In the genomic region with DNA sequence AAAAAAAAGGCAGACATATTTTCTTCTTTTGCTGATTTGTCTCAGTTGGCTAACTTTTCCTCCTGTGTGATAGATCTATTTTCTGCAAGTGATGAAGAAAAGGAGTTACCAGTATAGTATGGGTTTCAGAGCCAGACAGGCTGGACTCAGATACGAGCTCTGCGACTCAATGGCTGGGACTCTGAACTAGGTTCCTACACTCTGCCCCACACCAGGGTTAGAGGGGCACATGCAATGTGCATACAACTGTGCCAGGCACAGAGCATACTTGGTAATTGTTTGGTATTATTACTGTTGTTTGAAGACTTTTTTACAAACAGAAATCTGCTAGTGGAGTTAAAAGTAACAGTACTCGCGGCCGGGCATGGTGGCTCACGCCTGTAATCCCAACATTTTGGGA, we compare ENCODE assay signal across 21 cellular contexts. TPM values are rescaled to one million over a fixed set of nuclear protein-coding genes. Genes with fewer than 3 reads are reported as not detected.
A peak's percentile ranks its signal among the peaks of the same experiment; 100 is the strongest.
DNase-seq lines count a peak whose midpoint lies in the region; ATAC-seq, FAIRE-seq and TF ChIP-seq lines count a peak whose summit lies in the region.
"Had no signal": no experiment of that assay in that cellular context is flagged by ENCODE, and none has a peak within 500 bp of the region (broad histone marks: within the 10 kb centered on the region; RNA-seq: fewer than 3 reads in every experiment).

No MANE protein-coding gene starts in this region.

- CTCF ChIA-PET in activated naive CD4-positive, alpha-beta T cell treated with anti-CD3 and anti-CD28 coated beads for 36 hours (lab: Charles Lee) = interaction anchor here (0.7 to 1.7 kb wide), 2 partner anchors 11 to 24 kb away, joined by 4 read pairs; no protein-coding TSS in a partner anchor
- CTCF ChIA-PET in CD8-positive, alpha-beta T cell (lab: Charles Lee) = interaction anchor here (1.1 to 1.3 kb wide), 2 partner anchors 10 to 11 kb away, joined by 3 read pairs; no protein-coding TSS in a partner anchor
- CTCF ChIA-PET in HepG2 (lab: Yijun Ruan, JAX; ENCODE audit: low intra/inter-chr PET ratio, low total read pairs) = no interaction called here

- H2AFZ ChIP-seq in HepG2 (ENCODE audit: low read length) = no peak overlapping the region

- no TSS peak for BruUV-seq in HepG2 (replicated peaks; lab: Mats Ljungman, UMichigan)

- H3K9ac ChIP-seq in HepG2 (ENCODE audit: insufficient read depth, low read depth, low read length) = no peak overlapping the region

- TF ChIP-seq EP300 in HepG2 (IDR thresholded peaks at IDR 0.05; ENCODE audit: low read depth in 2 of 2, low read length in 2 of 2) (no peak), HepG2 (CRISPR knock-in tag; IDR thresholded peaks at IDR 0.05; ENCODE audit: borderline replicate concordance) (no peak)

- H3K27me3 ChIP-seq in CD8-positive, alpha-beta T cell (ENCODE audit: insufficient read depth, low read length) = no peaks in the 10 kb centered on the region
- H3K27me3 ChIP-seq in HepG2 (ENCODE audit: control insufficient read depth in 1 of 2, insufficient read depth in 2 of 2, low read length in 2 of 2) (no peaks in the 10 kb centered on the region), neutrophil (no peaks in the 10 kb centered on the region)
- H3K27me3 ChIP-seq in effector memory CD4-positive, alpha-beta T cell (replicated peaks; ENCODE audit: control insufficient read depth, insufficient read depth, low read length, poor library complexity, severe bottlenecking) = no peaks in the 10 kb centered on the region
- H3K27me3 ChIP-seq: MG63, SJCRH30 had no signal

- peaks cover 4% of the 10 kb centered on the region; the same call in 1 of the 2 replicates for H4K20me1 ChIP-seq in HepG2 (ENCODE audit: insufficient read depth, low read length)

- H3K27ac Mint-ChIP-seq in activated naive CD4-positive, alpha-beta T cell treated with anti-CD3 and anti-CD28 coated beads for 36 hours = peak overlapping the region; percentile 10
- H3K27ac Mint-ChIP-seq in CD8-positive, alpha-beta T cell = peak overlapping the region; percentile 18

- peaks cover 52% of the 10 kb centered on the region for H3K36me3 ChIP-seq in CD8-positive, alpha-beta T cell (ENCODE audit: insufficient read depth, low read length)
- H3K36me3 ChIP-seq in HepG2 (replicated peaks in 1 of 2; ENCODE audit: control insufficient read depth in 1 of 2, insufficient read depth in 2 of 2, low read length in 2 of 2) (peaks cover 34 to 71% of the 10 kb centered on the region in 2 experiments), neutrophil (peaks cover 100% of the 10 kb centered on the region)
- H3K36me3 ChIP-seq in effector memory CD4-positive, alpha-beta T cell (ENCODE audit: control insufficient read depth, insufficient read depth, low read length) = peaks cover 72% of the 10 kb centered on the region

- POLR2A ChIA-PET in CD8-positive, alpha-beta T cell (lab: Charles Lee) = interaction anchor here (0.9 kb wide), 1 partner anchor 10 kb away, joined by 3 read pairs; no protein-coding TSS in a partner anchor
- POLR2A ChIA-PET in HepG2 (lab: Yijun Ruan, JAX) = interaction anchor here (1.7 kb wide), 1 partner anchor 22 kb away, joined by 5 read pairs; the partner anchor contains the start of gene RNF149

- H3K36me3 Mint-ChIP-seq in activated naive CD4-positive, alpha-beta T cell treated with anti-CD3 and anti-CD28 coated beads for 36 hours (ENCODE audit: low read depth) = peaks cover 22% of the 10 kb centered on the region
- H3K36me3 Mint-ChIP-seq in CD8-positive, alpha-beta T cell = peaks cover 77% of the 10 kb centered on the region

- H3K9me3 ChIP-seq in CD8-positive, alpha-beta T cell (ENCODE audit: low read length) = no peaks in the 10 kb centered on the region
- H3K9me3 ChIP-seq in HepG2 (ENCODE audit: low read length) (no peaks in the 10 kb centered on the region), neutrophil (no peaks in the 10 kb centered on the region)
- no peaks in the 10 kb centered on the region for H3K9me3 ChIP-seq in effector memory CD4-positive, alpha-beta T cell (ENCODE audit: control insufficient read depth, low read length)
- H3K9me3 ChIP-seq: MG63, SJCRH30 had no signal

- over 99% methylated on average over 6 of the region's 6 CpGs for WGBS in HepG2 (ENCODE audit: low lambda C conversion rate)

- no peak for DNase-seq in activated naive CD4-positive, alpha-beta T cell treated with anti-CD3 and anti-CD28 coated beads for 36 hours
- no peak for DNase-seq in activated naive CD4-positive, alpha-beta T cell treated with Interleukin-2 at 50 U/mL for 16 hours
- no peak for DNase-seq in CD8-positive, alpha-beta T cell
- DNase-seq in HepG2 (ENCODE audit: low spot score) = no peak
- DNase-seq in effector memory CD4-positive, alpha-beta T cell = no peak
- DNase-seq: AML-193, C1 segment of cervical spinal cord, DMS53, GDM1, Kasumi-1, MG63, NCI-H1417, NCI-H187, NCI-H446, NCI-H526, SJCRH30 had no signal

- in situ Hi-C loops in HepG2 (cut with HindIII; ENCODE audit: extremely low pct_ligation_motif_present, low pct_unique_long_range_greater_than_20kb) = no loop called here

- no peak overlapping the region for H3K4me3 Mint-ChIP-seq in activated naive CD4-positive, alpha-beta T cell treated with anti-CD3 and anti-CD28 coated beads for 36 hours
- H3K4me3 Mint-ChIP-seq in CD8-positive, alpha-beta T cell = no peak overlapping the region

- no peak for TF ChIP-seq CTCF in CD8-positive, alpha-beta T cell (IDR thresholded peaks at IDR 0.05)
- TF ChIP-seq CTCF in HepG2 (CRISPR knock-in tag; IDR thresholded peaks at IDR 0.05) (no peak), neutrophil (IDR thresholded peaks at IDR 0.05) (no peak)

- peaks cover 7% of the 10 kb centered on the region for H3K79me2 ChIP-seq in HepG2 (ENCODE audit: insufficient read depth, low read length)

- ATAC-seq in CD8-positive, alpha-beta T cell = no peak
- no peak for ATAC-seq in HepG2
- ATAC-seq in HG02642 (IDR thresholded peaks at IDR 0.05; ENCODE audit: poor library complexity, unreplicated experiment) = no peak

- no peak for FAIRE-seq in HepG2 (lab: Jason Lieb, UNC)
- FAIRE-seq: D721Med, GM18507, RCC 7860 had no signal

- H3K27me3 Mint-ChIP-seq in activated naive CD4-positive, alpha-beta T cell treated with anti-CD3 and anti-CD28 coated beads for 36 hours (ENCODE audit: low read depth) = no peaks in the 10 kb centered on the region
- no peaks in the 10 kb centered on the region for H3K27me3 Mint-ChIP-seq in CD8-positive, alpha-beta T cell (ENCODE audit: low read depth)

- H3K4me1 Mint-ChIP-seq in activated naive CD4-positive, alpha-beta T cell treated with anti-CD3 and anti-CD28 coated beads for 36 hours (ENCODE audit: low read depth) = peaks cover 11% of the 10 kb centered on the region
- peaks cover 37% of the 10 kb centered on the region for H3K4me1 Mint-ChIP-seq in CD8-positive, alpha-beta T cell (ENCODE audit: low read depth)

- TF ChIP-seq RAD21 in HepG2 (CRISPR knock-in tag; IDR thresholded peaks at IDR 0.05) = no peak

- intact Hi-C loops in activated naive CD4-positive, alpha-beta T cell treated with anti-CD3 and anti-CD28 coated beads for 36 hours (cut with micrococcal nuclease) = no loop called here
- intact Hi-C loops in CD8-positive, alpha-beta T cell (cut with DNase I, micrococcal nuclease) = no loop called here
- intact Hi-C loops in HepG2 (cut with micrococcal nuclease; ENCODE audit: unreplicated experiment) = no loop called here

- TF ChIP-seq POLR2A in HepG2 (IDR thresholded peaks at IDR 0.05; ENCODE audit: insufficient read depth in 1 of 2, low read depth in 2 of 2, low read length in 2 of 2) = no peak

- H3K9me3 Mint-ChIP-seq in activated naive CD4-positive, alpha-beta T cell treated with anti-CD3 and anti-CD28 coated beads for 36 hours = no peaks in the 10 kb centered on the region
- no peaks in the 10 kb centered on the region for H3K9me3 Mint-ChIP-seq in CD8-positive, alpha-beta T cell

- H3K27ac ChIP-seq in CD8-positive, alpha-beta T cell (ENCODE audit: low read depth, low read length) = no peak overlapping the region
- H3K27ac ChIP-seq in HepG2 (ENCODE audit: extremely low read length, insufficient read depth, low read length) = no peak overlapping the region
- H3K27ac ChIP-seq in neutrophil = peak overlapping the region; percentile 24
- no peak overlapping the region for H3K27ac ChIP-seq in effector memory CD4-positive, alpha-beta T cell (ENCODE audit: insufficient read depth, low read length, poor library complexity, severe bottlenecking)
- H3K27ac ChIP-seq: SJCRH30 had no signal

- H3K4me3 ChIP-seq in CD8-positive, alpha-beta T cell (ENCODE audit: low read depth, low read length) = no peak overlapping the region
- H3K4me3 ChIP-seq in HepG2 (replicated peaks in 1 of 3; ENCODE audit: insufficient read depth in 1 of 3, low read depth in 2 of 3, low read length in 3 of 3) = no peak overlapping the region
- no peak overlapping the region for H3K4me3 ChIP-seq in neutrophil (ENCODE audit: low read depth in 1 of 2, low read length in 1 of 2)
- H3K4me3 ChIP-seq in effector memory CD4-positive, alpha-beta T cell (ENCODE audit: insufficient read depth, low read depth, low read length, poor library complexity, severe bottlenecking) = no peak overlapping the region
- H3K4me3 ChIP-seq: MG63, SJCRH30 had no signal

- H3K4me2 ChIP-seq in HepG2 (ENCODE audit: low read depth, low read length) = no peak overlapping the region

- H3K4me1 ChIP-seq in CD8-positive, alpha-beta T cell (ENCODE audit: insufficient read depth, low read length) = peaks cover 4% of the 10 kb centered on the region
- H3K4me1 ChIP-seq in HepG2 (ENCODE audit: insufficient read depth, low read length) (peaks cover 25% of the 10 kb centered on the region), neutrophil (ENCODE audit: control insufficient read depth in 1 of 2, insufficient read depth in 1 of 2, low read depth in 1 of 2, low read length in 1 of 2) (peaks cover 4 to 23% of the 10 kb centered on the region in 2 experiments)
- H3K4me1 ChIP-seq in effector memory CD4-positive, alpha-beta T cell (ENCODE audit: control insufficient read depth, insufficient read depth, low read length, poor library complexity, severe bottlenecking) = no peaks in the 10 kb centered on the region
- H3K4me1 ChIP-seq: SJCRH30 had no signal

RNA-seq across cellular contexts. Expression of gene RNF149, which starts 21.8 kb away (rescaled TPM):
- total RNA-seq in activated naive CD4-positive, alpha-beta T cell treated with anti-CD3 and anti-CD28 coated beads for 36 hours = 10 to 100 TPM; 25.0 to 27.1 TPM
- total RNA-seq in CD8-positive, alpha-beta T cell = 100 to 1,000 TPM; 128 to 129 TPM
- total RNA-seq in HepG2 (2016; rRNA removed; fragmentation: Illumina TruSeq; extraction: Trizol) = 45.7 and 109 TPM in 2 replicates
- total RNA-seq in HepG2 (2016; cell fraction: cytosol; rRNA removed; fragmentation: Illumina TruSeq; extraction: Trizol; ENCODE audit: low read depth) = 31.6 and 37.7 TPM in 2 replicates
- total RNA-seq in HepG2 (2016; cell fraction: insoluble cytoplasmic fraction; rRNA removed; fragmentation: Illumina TruSeq; extraction: Trizol) = 40.9 and 111 TPM in 2 replicates
- 40.3 and 50.9 TPM in 2 replicates for total RNA-seq in HepG2 (2016; cell fraction: membrane; rRNA removed; fragmentation: Illumina TruSeq; extraction: Trizol)
- total RNA-seq in HepG2 (2016; cell fraction: nucleus; rRNA removed; fragmentation: Illumina TruSeq; extraction: Trizol) = 138 and 175 TPM in 2 replicates
- 87.2 and 87.6 TPM in 2 replicates for polyA plus RNA-seq in HepG2 (2011; rRNA removed)
- polyA plus RNA-seq in HepG2 (2011; cell fraction: cytosol; rRNA removed) = 33.2 and 46.3 TPM in 2 replicates
- polyA plus RNA-seq in HepG2 (2011; cell fraction: nucleus; rRNA removed) = 67.6 and 82.1 TPM in 2 replicates
- polyA plus RNA-seq in HepG2 (2012) = 91.6 and 103 TPM in 2 replicates
- 12.2 and 15.7 TPM in 2 replicates for polyA plus RNA-seq in HepG2 (2016; cell fraction: cytosol; fragmentation: Illumina TruSeq; extraction: Trizol; ENCODE audit: low read depth)
- polyA plus RNA-seq in HepG2 (2016; cell fraction: insoluble cytoplasmic fraction; fragmentation: Illumina TruSeq; extraction: Trizol; ENCODE audit: low read depth) = 37.5 and 38.4 TPM in 2 replicates
- 22.7 and 27.3 TPM in 2 replicates for polyA plus RNA-seq in HepG2 (2016; cell fraction: membrane; fragmentation: Illumina TruSeq; extraction: Trizol; ENCODE audit: low read depth)
- 273 and 274 TPM in 2 replicates for polyA plus RNA-seq in HepG2 (2016; cell fraction: nucleus; fragmentation: Illumina TruSeq; extraction: Trizol; ENCODE audit: insufficient read depth, low read depth)
- 41.3 and 47.7 TPM in 2 replicates for polyA minus RNA-seq in HepG2 (2011; rRNA and poly(A)+ RNA removed; ENCODE audit: low replicate concordance)
- polyA minus RNA-seq in HepG2 (2011; cell fraction: cytosol; rRNA and poly(A)+ RNA removed) = 41.9 and 57.0 TPM in 2 replicates
- polyA minus RNA-seq in HepG2 (2011; cell fraction: nucleus; rRNA and poly(A)+ RNA removed) = 147 and 171 TPM in 2 replicates

RNA-seq across cellular contexts. Expression of gene CNOT11, which starts 34.0 kb away (rescaled TPM):
- total RNA-seq in activated naive CD4-positive, alpha-beta T cell treated with anti-CD3 and anti-CD28 coated beads for 36 hours = 10 to 100 TPM; 38.3 to 40.3 TPM
- 10 to 100 TPM; 41.9 to 43.0 TPM for total RNA-seq in CD8-positive, alpha-beta T cell
- 100 and 114 TPM in 2 replicates for total RNA-seq in HepG2 (2016; rRNA removed; fragmentation: Illumina TruSeq; extraction: Trizol)
- 34.2 and 39.4 TPM in 2 replicates for total RNA-seq in HepG2 (2016; cell fraction: cytosol; rRNA removed; fragmentation: Illumina TruSeq; extraction: Trizol; ENCODE audit: low read depth)
- 93.7 and 119 TPM in 2 replicates for total RNA-seq in HepG2 (2016; cell fraction: insoluble cytoplasmic fraction; rRNA removed; fragmentation: Illumina TruSeq; extraction: Trizol)
- total RNA-seq in HepG2 (2016; cell fraction: membrane; rRNA removed; fragmentation: Illumina TruSeq; extraction: Trizol) = 65.8 and 70.3 TPM in 2 replicates
- 79.5 and 91.1 TPM in 2 replicates for total RNA-seq in HepG2 (2016; cell fraction: nucleus; rRNA removed; fragmentation: Illumina TruSeq; extraction: Trizol)
- polyA plus RNA-seq in HepG2 (2011; rRNA removed) = 202 and 209 TPM in 2 replicates
- 91.7 and 128 TPM in 2 replicates for polyA plus RNA-seq in HepG2 (2011; cell fraction: cytosol; rRNA removed)
- 359 and 415 TPM in 2 replicates for polyA plus RNA-seq in HepG2 (2011; cell fraction: nucleus; rRNA removed)
- polyA plus RNA-seq in HepG2 (2012) = 100 and 126 TPM in 2 replicates
- 35.1 and 35.8 TPM in 2 replicates for polyA plus RNA-seq in HepG2 (2016; cell fraction: cytosol; fragmentation: Illumina TruSeq; extraction: Trizol; ENCODE audit: low read depth)
- 160 and 184 TPM in 2 replicates for polyA plus RNA-seq in HepG2 (2016; cell fraction: insoluble cytoplasmic fraction; fragmentation: Illumina TruSeq; extraction: Trizol; ENCODE audit: low read depth)
- polyA plus RNA-seq in HepG2 (2016; cell fraction: membrane; fragmentation: Illumina TruSeq; extraction: Trizol; ENCODE audit: low read depth) = 62.2 and 66.8 TPM in 2 replicates
- 277 TPM in 2 replicates for polyA plus RNA-seq in HepG2 (2016; cell fraction: nucleus; fragmentation: Illumina TruSeq; extraction: Trizol; ENCODE audit: insufficient read depth, low read depth)
- polyA minus RNA-seq in HepG2 (2011; rRNA and poly(A)+ RNA removed; ENCODE audit: low replicate concordance) = 74.3 and 87.7 TPM in 2 replicates
- polyA minus RNA-seq in HepG2 (2011; cell fraction: cytosol; rRNA and poly(A)+ RNA removed) = 102 and 132 TPM in 2 replicates
- polyA minus RNA-seq in HepG2 (2011; cell fraction: nucleus; rRNA and poly(A)+ RNA removed) = 80.2 and 123 TPM in 2 replicates
